In genomic region chr7:138898255-138898654, GRCh38 we compare ENCODE assay signal across 14 cellular contexts.
A peak's percentile ranks its signal among the peaks of the same experiment; 100 is the strongest.
DNase-seq lines count a peak whose midpoint lies in the region; ATAC-seq, FAIRE-seq and TF ChIP-seq lines count a peak whose summit lies in the region.
"Had no signal": no experiment of that assay in that cellular context is flagged by ENCODE, and none has a peak within 500 bp of the region (broad histone marks: within the 10 kb centered on the region; RNA-seq: fewer than 3 reads in every experiment).

No MANE protein-coding gene starts in this region.

- peak overlapping the region; percentile 78 for H3K27ac Mint-ChIP-seq in activated CD4-positive, alpha-beta memory T cell treated with anti-CD3 and anti-CD28 coated beads, Interleukin-2, amount 10 ng/mL, durations not matched to agents 7 days and 5 days
- peak overlapping the region; percentile 27 for H3K27ac Mint-ChIP-seq in osteocyte (ENCODE audit: unreplicated experiment)
- H3K27ac Mint-ChIP-seq: mesothelial cell of epicardium had no signal

- H3K4me1 Mint-ChIP-seq in activated CD4-positive, alpha-beta memory T cell treated with anti-CD3 and anti-CD28 coated beads, Interleukin-2, amount 10 ng/mL, durations not matched to agents 7 days and 5 days: peaks cover 46% of the 10 kb centered on the region
- H3K4me1 Mint-ChIP-seq in osteocyte (ENCODE audit: unreplicated experiment): peaks cover 11% of the 10 kb centered on the region

- no peak for DNase-seq in activated CD4-positive, CD25-positive, alpha-beta regulatory T cell treated with anti-CD3 and anti-CD28 coated beads, Interleukin-2, amount 50 U/mL, for 72 hours
- peak; percentile 42 for DNase-seq in HT1080 (ENCODE audit: low read depth)
- DNase-seq in activated CD4-positive, alpha-beta memory T cell treated with anti-CD3 and anti-CD28 coated beads, Interleukin-2, amount 10 ng/mL, durations not matched to agents 7 days and 5 days: peak; percentile 29
- no peak for DNase-seq in osteocyte (ENCODE audit: extremely low spot score, unreplicated experiment)
- no peak for DNase-seq in NCI-H446 (lab: John Stamatoyannopoulos, UW)
- no peak for DNase-seq in urothelium cell line (ENCODE audit: low spot score)
- DNase-seq: GOT3, NCI-H226, right cardiac atrium, Right ventricle myocardium superior had no signal

- FAIRE-seq in urothelium cell line (lab: Jason Lieb, UNC): no peak

- no peak for TF ChIP-seq CTCF in osteocyte (IDR thresholded peaks at IDR 0.05)

- CTCF ChIA-PET in activated CD4-positive, alpha-beta memory T cell treated with anti-CD3 and anti-CD28 coated beads, Interleukin-2, amount 10 ng/mL, durations not matched to agents 7 days and 5 days (lab: Charles Lee): interaction anchor here (0.8 to 1.5 kb wide), 2 partner anchors 92 to 1354 kb away, joined by 3 to 4 read pairs; no protein-coding TSS in a partner anchor

- POLR2A ChIA-PET in activated CD4-positive, alpha-beta memory T cell treated with anti-CD3 and anti-CD28 coated beads, Interleukin-2, amount 10 ng/mL, durations not matched to agents 7 days and 5 days (lab: Charles Lee): no interaction called here

- peak; percentile 53 to 63 for ATAC-seq in activated CD4-positive, CD25-positive, alpha-beta regulatory T cell treated with anti-CD3 and anti-CD28 coated beads, Interleukin-2, amount 50 U/mL, for 24 hours
- ATAC-seq in HG03280 (IDR thresholded peaks at IDR 0.05; ENCODE audit: unreplicated experiment): no peak
- ATAC-seq: esophagus mucosa had no signal

- H3K36me3 Mint-ChIP-seq in activated CD4-positive, alpha-beta memory T cell treated with anti-CD3 and anti-CD28 coated beads, Interleukin-2, amount 10 ng/mL, durations not matched to agents 7 days and 5 days (ENCODE audit: low read depth): no peaks in the 10 kb centered on the region
- H3K36me3 Mint-ChIP-seq in osteocyte (ENCODE audit: unreplicated experiment): peaks cover 37% of the 10 kb centered on the region

- peaks cover 45% of the 10 kb centered on the region for H3K27me3 Mint-ChIP-seq in activated CD4-positive, alpha-beta memory T cell treated with anti-CD3 and anti-CD28 coated beads, Interleukin-2, amount 10 ng/mL, durations not matched to agents 7 days and 5 days
- H3K27me3 Mint-ChIP-seq in osteocyte (ENCODE audit: unreplicated experiment): no peaks in the 10 kb centered on the region

- H3K9me3 Mint-ChIP-seq in activated CD4-positive, alpha-beta memory T cell treated with anti-CD3 and anti-CD28 coated beads, Interleukin-2, amount 10 ng/mL, durations not matched to agents 7 days and 5 days: no peaks in the 10 kb centered on the region
- H3K9me3 Mint-ChIP-seq in osteocyte (ENCODE audit: unreplicated experiment): no peaks in the 10 kb centered on the region
- H3K9me3 Mint-ChIP-seq: mesothelial cell of epicardium had no signal

- H3K4me3 Mint-ChIP-seq in activated CD4-positive, alpha-beta memory T cell treated with anti-CD3 and anti-CD28 coated beads, Interleukin-2, amount 10 ng/mL, durations not matched to agents 7 days and 5 days: peak overlapping the region; percentile 52
- no peak overlapping the region for H3K4me3 Mint-ChIP-seq in osteocyte (ENCODE audit: unreplicated experiment)
- H3K4me3 Mint-ChIP-seq: mesothelial cell of epicardium had no signal

Comparison
In these comparisons a context has a peak if more than half of its experiments do, and no peak if none do; other contexts are left out.
1. DNase-seq: peak in HT1080 (single experiment) and activated CD4-positive, alpha-beta memory T cell treated with anti-CD3 and anti-CD28 coated beads, Interleukin-2, amount 10 ng/mL, durations not matched to agents 7 days and 5 days (single experiment); none in activated CD4-positive, CD25-positive, alpha-beta regulatory T cell treated with anti-CD3 and anti-CD28 coated beads, Interleukin-2, amount 50 U/mL, for 72 hours (single experiment), osteocyte (single experiment), NCI-H446 (0 of 2) and urothelium cell line (single experiment).